7 cellular contexts compared by ENCODE assay signal in the genomic region with DNA sequence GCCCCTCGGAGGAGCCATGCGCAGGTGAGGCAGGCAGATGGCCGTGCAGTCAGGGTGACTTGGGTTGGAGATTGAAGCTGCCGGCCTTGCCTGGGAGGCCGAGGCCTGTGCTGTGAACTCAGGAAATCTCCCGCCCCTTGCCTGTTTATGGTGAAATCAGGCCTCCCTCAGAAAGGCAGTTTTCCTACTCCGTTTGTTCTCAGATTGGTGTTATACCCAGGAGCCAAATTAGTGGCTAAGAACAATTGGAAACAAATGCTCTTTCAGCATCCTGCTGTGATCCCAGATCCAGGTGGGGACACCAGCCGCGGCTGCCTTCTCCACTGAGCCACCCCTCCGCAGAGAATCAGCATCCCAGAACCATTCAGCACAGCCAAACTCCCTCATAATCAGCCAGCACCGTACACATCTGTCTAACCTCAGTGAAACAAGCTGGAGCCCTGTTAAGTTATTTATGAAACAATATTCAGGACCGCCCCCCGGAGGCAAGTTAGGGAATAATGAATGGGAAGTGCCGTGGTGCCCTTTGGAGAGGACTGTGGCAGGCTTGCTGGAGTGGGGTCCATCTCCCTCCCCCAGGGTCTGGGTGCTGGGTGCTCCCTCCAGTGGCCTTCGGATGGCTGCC. TPM values are rescaled to one million over a fixed set of nuclear protein-coding genes. Genes with fewer than 3 reads are reported as not detected.
DNase-seq lines count a peak whose midpoint lies in the region; ATAC-seq, FAIRE-seq and TF ChIP-seq lines count a peak whose summit lies in the region.

No MANE protein-coding gene starts in this region.

- DNase-seq in HFFc6 (no peak), astrocyte (ENCODE audit: low read depth) (no peak), hepatic stellate cell (ENCODE audit: low spot score) (peak; percentile 54), smooth muscle cell of the brain vasculature (ENCODE audit: low read depth, low spot score) (peak; percentile 13), Ammon's horn (ENCODE audit: low spot score) (no peak)
- no peak for DNase-seq in activated CD4-positive, alpha-beta memory T cell treated with anti-CD3 and anti-CD28 coated beads for 36 hours

- CTCF ChIA-PET in activated CD4-positive, alpha-beta memory T cell treated with anti-CD3 and anti-CD28 coated beads for 36 hours (lab: Charles Lee): no interaction called here

- H3K27ac ChIP-seq in astrocyte (ENCODE audit: low read depth, low read length): no peak overlapping the region

- no peaks in the 10 kb centered on the region for H3K36me3 Mint-ChIP-seq in HFFc6 (ENCODE audit: low read depth)
- H3K36me3 Mint-ChIP-seq in astrocyte (ENCODE audit: low read depth, unreplicated experiment): peaks cover 33% of the 10 kb centered on the region
- H3K36me3 Mint-ChIP-seq in activated CD4-positive, alpha-beta memory T cell treated with anti-CD3 and anti-CD28 coated beads for 36 hours: no peaks in the 10 kb centered on the region

- H3K4me3 Mint-ChIP-seq in HFFc6: no peak overlapping the region
- no peak overlapping the region for H3K4me3 Mint-ChIP-seq in astrocyte (ENCODE audit: unreplicated experiment)
- H3K4me3 Mint-ChIP-seq in activated CD4-positive, alpha-beta memory T cell treated with anti-CD3 and anti-CD28 coated beads for 36 hours: no peak overlapping the region

- H3K36me3 ChIP-seq in astrocyte (ENCODE audit: insufficient read depth, low read length): no peaks in the 10 kb centered on the region

- H4K20me1 ChIP-seq in astrocyte (ENCODE audit: insufficient read depth, low read length): peaks cover 42% of the 10 kb centered on the region

- POLR2A ChIA-PET in activated CD4-positive, alpha-beta memory T cell treated with anti-CD3 and anti-CD28 coated beads for 36 hours (lab: Charles Lee): no interaction called here

- no peak overlapping the region for H3K4me3 ChIP-seq in astrocyte (ENCODE audit: insufficient read depth, low read depth, low read length)

- H3K4me2 ChIP-seq in astrocyte (ENCODE audit: low read length): no peak overlapping the region

- intact Hi-C loops in activated CD4-positive, alpha-beta memory T cell treated with anti-CD3 and anti-CD28 coated beads for 36 hours (cut with micrococcal nuclease): no loop called here

- H3K9me3 Mint-ChIP-seq in HFFc6: no peaks in the 10 kb centered on the region
- no peaks in the 10 kb centered on the region for H3K9me3 Mint-ChIP-seq in astrocyte (ENCODE audit: unreplicated experiment)
- no peaks in the 10 kb centered on the region for H3K9me3 Mint-ChIP-seq in activated CD4-positive, alpha-beta memory T cell treated with anti-CD3 and anti-CD28 coated beads for 36 hours

- H2AFZ ChIP-seq in astrocyte (ENCODE audit: low read depth, low read length): no peak overlapping the region

- H3K4me1 Mint-ChIP-seq in HFFc6 (ENCODE audit: low read depth) (no peaks in the 10 kb centered on the region), astrocyte (ENCODE audit: low read depth, unreplicated experiment) (peaks cover 49% of the 10 kb centered on the region)
- H3K4me1 Mint-ChIP-seq in activated CD4-positive, alpha-beta memory T cell treated with anti-CD3 and anti-CD28 coated beads for 36 hours (ENCODE audit: low read depth): no peaks in the 10 kb centered on the region

- H3K4me1 ChIP-seq in astrocyte (ENCODE audit: insufficient read depth, low read length): no peaks in the 10 kb centered on the region

- H3K9ac ChIP-seq in astrocyte (ENCODE audit: low read length): no peak overlapping the region

- no peak for ATAC-seq in GM21390 (IDR thresholded peaks at IDR 0.05; ENCODE audit: unreplicated experiment)

- H3K27me3 Mint-ChIP-seq in HFFc6 (ENCODE audit: insufficient read depth) (peaks cover 34% of the 10 kb centered on the region), astrocyte (ENCODE audit: low read depth, unreplicated experiment) (no peaks in the 10 kb centered on the region)
- H3K27me3 Mint-ChIP-seq in activated CD4-positive, alpha-beta memory T cell treated with anti-CD3 and anti-CD28 coated beads for 36 hours: peaks cover 5% of the 10 kb centered on the region

- FAIRE-seq in astrocyte (lab: Jason Lieb, UNC): no peak

- no peaks in the 10 kb centered on the region for H3K27me3 ChIP-seq in astrocyte (ENCODE audit: insufficient read depth, low read length)

- no peaks in the 10 kb centered on the region for H3K9me3 ChIP-seq in astrocyte (ENCODE audit: insufficient read depth, low read depth, low read length)

- TF ChIP-seq CTCF in HFFc6 (IDR thresholded peaks at IDR 0.05) (peak; percentile 68), astrocyte (IDR thresholded peaks at IDR 0.05; ENCODE audit: insufficient read depth, low read depth, low read length) (peak; percentile 13)

- peaks cover 5% of the 10 kb centered on the region for H3K79me2 ChIP-seq in astrocyte (ENCODE audit: insufficient read depth, low read length)

- H3K27ac Mint-ChIP-seq in HFFc6 (no peak overlapping the region), astrocyte (ENCODE audit: unreplicated experiment) (no peak overlapping the region)
- no peak overlapping the region for H3K27ac Mint-ChIP-seq in activated CD4-positive, alpha-beta memory T cell treated with anti-CD3 and anti-CD28 coated beads for 36 hours

RNA-seq across cellular contexts. Expression of a gene that starts 60.0 kb away (rescaled TPM):
- under 1 TPM in 1 of 6 experiments, not detected in 5; 0.10 TPM for total RNA-seq in HFFc6 (2021; fragmentation: NEBNext Ultra II Directional; extraction: Animal tissue kit (Norgen Biotek cat#: 25700))
- 53.4 and 69.9 TPM in 2 replicates for total RNA-seq in astrocyte
- total RNA-seq in activated CD4-positive, alpha-beta memory T cell treated with anti-CD3 and anti-CD28 coated beads for 36 hours: not detected

Comparison
In these comparisons a context has a peak if more than half of its experiments do, and no peak if none do; other contexts are left out.
1. DNase-seq: peak in hepatic stellate cell (single experiment) and smooth muscle cell of the brain vasculature (single experiment); none in HFFc6 (single experiment), astrocyte (single experiment), Ammon's horn (single experiment) and activated CD4-positive, alpha-beta memory T cell treated with anti-CD3 and anti-CD28 coated beads for 36 hours (single experiment).
2. RNA of a gene that starts 60.0 kb away (total RNA-seq): 53.4 to 69.9 TPM in astrocyte; 0.10 TPM in HFFc6 and not detected in activated CD4-positive, alpha-beta memory T cell treated with anti-CD3 and anti-CD28 coated beads for 36 hours; every median in the first group is over 10 times any median in the second.